Comparison of ENCODE assay signal across 8 cellular contexts in genomic region chr11:567629-568258, GRCh38. TPM values are rescaled to one million over a fixed set of nuclear protein-coding genes. Genes with fewer than 3 reads are reported as not detected.
DNase-seq lines count a peak whose midpoint lies in the region; ATAC-seq lines count a peak whose summit lies in the region.

No MANE protein-coding gene starts in this region.

- H3K27ac Mint-ChIP-seq in activated naive CD4-positive, alpha-beta T cell treated with anti-CD3 and anti-CD28 coated beads, Interleukin-2, amount 10 ng/mL, durations not matched to agents 7 days and 5 days, result peak overlapping the region; percentile 71

- no peak overlapping the region for H3K27ac ChIP-seq in iPS DF 6.9 (ENCODE audit: low read length)
- no peak overlapping the region for H3K27ac ChIP-seq in stomach smooth muscle (ENCODE audit: low read length)

- DNase-seq in activated naive CD4-positive, alpha-beta T cell treated with anti-CD3 and anti-CD28 coated beads, Interleukin-2, amount 10 ng/mL, durations not matched to agents 7 days and 5 days, result no peak
- no peak for DNase-seq in activated naive CD4-positive, alpha-beta T cell treated with anti-CD3 and anti-CD28 coated beads, Interleukin-2, amount 50 U/mL, for 16 hours
- DNase-seq in activated T-cell treated with anti-CD3 and anti-CD28 coated beads, Interleukin-2, amount 50 U/mL, for 4 hours, result no peak
- DNase-seq in iPS DF 6.9 (ENCODE audit: low read depth, low spot score) (no peak), activated gamma-delta T cell (lab: John Stamatoyannopoulos, UW) (no peak)

- peaks cover 25% of the 10 kb centered on the region for H3K4me1 Mint-ChIP-seq in activated naive CD4-positive, alpha-beta T cell treated with anti-CD3 and anti-CD28 coated beads, Interleukin-2, amount 10 ng/mL, durations not matched to agents 7 days and 5 days
- H3K4me1 Mint-ChIP-seq in activated T-cell treated with anti-CD3 and anti-CD28 coated beads, Interleukin-2, amount 50 U/mL, for 4 hours (ENCODE audit: low read depth), result peaks cover 6% of the 10 kb centered on the region

- peaks cover 16% of the 10 kb centered on the region for H3K27me3 Mint-ChIP-seq in activated naive CD4-positive, alpha-beta T cell treated with anti-CD3 and anti-CD28 coated beads, Interleukin-2, amount 10 ng/mL, durations not matched to agents 7 days and 5 days
- H3K27me3 Mint-ChIP-seq in activated T-cell treated with anti-CD3 and anti-CD28 coated beads, Interleukin-2, amount 50 U/mL, for 4 hours (ENCODE audit: low read depth), result no peaks in the 10 kb centered on the region

- H3K4me3 ChIP-seq in iPS DF 6.9 (ENCODE audit: low read length), result peak overlapping the region; percentile 74; the same call in 1 of the 2 replicates
- H3K4me3 ChIP-seq in stomach smooth muscle (ENCODE audit: low read length in 2 of 2), result peak overlapping the region; percentile 35 to 73

- peak; percentile 3 to 8 for ATAC-seq in activated T-cell treated with anti-CD3 and anti-CD28 coated beads, Interleukin-2, amount 50 U/mL, for 4 hours
- no peak for ATAC-seq in GM21423 (IDR thresholded peaks at IDR 0.05; ENCODE audit: unreplicated experiment)
- ATAC-seq in HG03175 (IDR thresholded peaks at IDR 0.05; ENCODE audit: unreplicated experiment), result no peak

- no peaks in the 10 kb centered on the region for H3K9me3 Mint-ChIP-seq in activated naive CD4-positive, alpha-beta T cell treated with anti-CD3 and anti-CD28 coated beads, Interleukin-2, amount 10 ng/mL, durations not matched to agents 7 days and 5 days
- no peaks in the 10 kb centered on the region for H3K9me3 Mint-ChIP-seq in activated T-cell treated with anti-CD3 and anti-CD28 coated beads, Interleukin-2, amount 50 U/mL, for 4 hours

- H3K9ac ChIP-seq in stomach smooth muscle (ENCODE audit: low read length in 2 of 2), result peak overlapping the region; percentile 29 to 48

- H3K4me3 Mint-ChIP-seq in activated naive CD4-positive, alpha-beta T cell treated with anti-CD3 and anti-CD28 coated beads, Interleukin-2, amount 10 ng/mL, durations not matched to agents 7 days and 5 days, result peak overlapping the region; percentile 83
- peak overlapping the region; percentile 68 for H3K4me3 Mint-ChIP-seq in activated T-cell treated with anti-CD3 and anti-CD28 coated beads, Interleukin-2, amount 50 U/mL, for 4 hours

- CTCF ChIA-PET in activated naive CD4-positive, alpha-beta T cell treated with anti-CD3 and anti-CD28 coated beads, Interleukin-2, amount 10 ng/mL, durations not matched to agents 7 days and 5 days (lab: Charles Lee), result interaction anchor here (0.6 kb wide), 1 partner anchor 86 kb away, joined by 3 read pairs; no protein-coding TSS in a partner anchor

- WGBS in iPS DF 6.9 (ENCODE audit: insufficient coverage, insufficient read length), result no CpG with 5 or more reads among the region's 36 CpGs

- H3K4me1 ChIP-seq in iPS DF 6.9 (ENCODE audit: control insufficient read depth, insufficient read depth, low read length) (peaks cover 13% of the 10 kb centered on the region), stomach smooth muscle (ENCODE audit: control insufficient read depth, insufficient read depth, low read length) (peaks cover 20% of the 10 kb centered on the region)

- 0 out of 2 replicates have a peak, but pooled peaks cover 3% of the 10 kb centered on the region for H3K36me3 ChIP-seq in iPS DF 6.9 (ENCODE audit: control insufficient read depth, insufficient read depth, low read length)
- H3K36me3 ChIP-seq in stomach smooth muscle (ENCODE audit: control insufficient read depth in 2 of 2, insufficient read depth in 2 of 2, low read length in 2 of 2), result no peaks in the 10 kb centered on the region

- peaks cover 16% of the 10 kb centered on the region for H3K36me3 Mint-ChIP-seq in activated naive CD4-positive, alpha-beta T cell treated with anti-CD3 and anti-CD28 coated beads, Interleukin-2, amount 10 ng/mL, durations not matched to agents 7 days and 5 days
- H3K36me3 Mint-ChIP-seq in activated T-cell treated with anti-CD3 and anti-CD28 coated beads, Interleukin-2, amount 50 U/mL, for 4 hours (ENCODE audit: insufficient read depth), result no peaks in the 10 kb centered on the region

- H3K9me3 ChIP-seq in iPS DF 6.9 (ENCODE audit: control insufficient read depth, insufficient read depth, low read length), result no peaks in the 10 kb centered on the region
- no peaks in the 10 kb centered on the region for H3K9me3 ChIP-seq in stomach smooth muscle (ENCODE audit: control insufficient read depth in 2 of 2, low read length in 2 of 2)

- H3K27me3 ChIP-seq in iPS DF 6.9 (ENCODE audit: control insufficient read depth, insufficient read depth, low read length), result no peaks in the 10 kb centered on the region
- no peaks in the 10 kb centered on the region for H3K27me3 ChIP-seq in stomach smooth muscle (ENCODE audit: control insufficient read depth in 1 of 2, insufficient read depth in 2 of 2, low read length in 2 of 2)

RNA-seq across cellular contexts. Expression of gene RASSF7, which starts 7.0 kb away (rescaled TPM):
- total RNA-seq in activated T-cell treated with anti-CD3 and anti-CD28 coated beads, Interleukin-2, amount 50 U/mL, for 4 hours, result 10 to 100 TPM; 15.1 to 17.4 (median 16.1) TPM

RNA-seq across cellular contexts. Expression of gene LMNTD2, which starts 7.2 kb away (rescaled TPM):
- 1 to 10 TPM in 2 of 3 donors, under 1 TPM in 1; 0.71 to 1.3 (median 1.1) TPM for total RNA-seq in activated T-cell treated with anti-CD3 and anti-CD28 coated beads, Interleukin-2, amount 50 U/mL, for 4 hours

RNA-seq across cellular contexts. Expression of gene PHRF1, which starts 8.5 kb away (rescaled TPM):
- total RNA-seq in activated T-cell treated with anti-CD3 and anti-CD28 coated beads, Interleukin-2, amount 50 U/mL, for 4 hours, result 10 to 100 TPM; 57.7 to 59.2 (median 57.7) TPM

RNA-seq across cellular contexts. Expression of gene LRRC56, which starts 30.4 kb away (rescaled TPM):
- 1 to 10 TPM; 1.4 to 2.7 (median 1.7) TPM for total RNA-seq in activated T-cell treated with anti-CD3 and anti-CD28 coated beads, Interleukin-2, amount 50 U/mL, for 4 hours

RNA-seq across cellular contexts. Expression of gene HRAS, which starts 32.4 kb away (rescaled TPM):
- 100 to 1,000 TPM in 1 of 3 donors, 10 to 100 TPM in 2; 92.2 to 108 (median 95.0) TPM for total RNA-seq in activated T-cell treated with anti-CD3 and anti-CD28 coated beads, Interleukin-2, amount 50 U/mL, for 4 hours

Comparison
In these comparisons a context has a peak if more than half of its experiments do, and no peak if none do; other contexts are left out.
1. ATAC-seq: peak in activated T-cell treated with anti-CD3 and anti-CD28 coated beads, Interleukin-2, amount 50 U/mL, for 4 hours (2 of 2); none in GM21423 (single experiment) and HG03175 (single experiment).